ENCODE assay signal across 8 cellular contexts in genomic region chr3:179526989-179527391, GRCh38. TPM values are rescaled to one million over a fixed set of nuclear protein-coding genes. Genes with fewer than 3 reads are reported as not detected.
A peak's percentile ranks its signal among the peaks of the same experiment; 100 is the strongest.
DNase-seq lines count a peak whose midpoint lies in the region; ATAC-seq and TF ChIP-seq lines count a peak whose summit lies in the region.

No MANE protein-coding gene starts in this region.

- DNase-seq in GM23338 (ENCODE audit: low spot score), result peak; percentile 91
- DNase-seq in RKO (ENCODE audit: low spot score), result peak; percentile 45
- peak; percentile 20 for DNase-seq in globus pallidus (ENCODE audit: low spot score)
- no peak for DNase-seq in effector CD4-positive, alpha-beta T cell
- no peak for DNase-seq in D341Med (ENCODE audit: low spot score)

- no peaks in the 10 kb centered on the region for H3K27me3 ChIP-seq in GM23338 (ENCODE audit: insufficient read depth)
- H3K27me3 ChIP-seq in parathyroid adenoma (ENCODE audit: control insufficient read depth, insufficient read depth, low read length), result no peaks in the 10 kb centered on the region

- ATAC-seq in GM23338 (peak; percentile 100), GM21367 (IDR thresholded peaks at IDR 0.05; ENCODE audit: unreplicated experiment) (no peak), HG02642 (IDR thresholded peaks at IDR 0.05; ENCODE audit: poor library complexity, unreplicated experiment) (no peak)

- H3K79me2 ChIP-seq in GM23338 (replicated peaks; ENCODE audit: insufficient read depth), result no peaks in the 10 kb centered on the region
- no peaks in the 10 kb centered on the region for H3K79me2 ChIP-seq in parathyroid adenoma

- H3K27me3 Mint-ChIP-seq in GM23338 (ENCODE audit: insufficient read depth, low read depth, poor library complexity), result peaks cover 9% of the 10 kb centered on the region

- peaks cover 8% of the 10 kb centered on the region; the same call in 2 of the 3 replicates for H3K9me3 Mint-ChIP-seq in GM23338

- H3K36me3 Mint-ChIP-seq in GM23338 (ENCODE audit: low read depth), result peaks cover 12% of the 10 kb centered on the region

- peak overlapping the region; percentile 94 for H3K27ac Mint-ChIP-seq in GM23338

- H3K27ac ChIP-seq in GM23338 (ENCODE audit: low read depth) (peak overlapping the region; percentile 75), parathyroid adenoma (peak overlapping the region; percentile 43)

- H4K20me1 ChIP-seq in GM23338 (replicated peaks; ENCODE audit: insufficient read depth), result no peaks in the 10 kb centered on the region

- H3K36me3 ChIP-seq in GM23338 (ENCODE audit: insufficient read depth) (no peaks in the 10 kb centered on the region), parathyroid adenoma (ENCODE audit: control insufficient read depth, insufficient read depth, low read length) (no peaks in the 10 kb centered on the region)

- H3K4me3 ChIP-seq in GM23338 (peak overlapping the region; percentile 29; the same call in 1 of the 2 replicates), parathyroid adenoma (ENCODE audit: low read depth, low read length) (no peak overlapping the region)

- H3F3A ChIP-seq in GM23338 (replicated peaks; ENCODE audit: low read depth), result no peaks in the 10 kb centered on the region

- H3K9me3 ChIP-seq in parathyroid adenoma (ENCODE audit: control insufficient read depth, low read length), result no peaks in the 10 kb centered on the region

- H3K9me2 ChIP-seq in GM23338 (ENCODE audit: insufficient read depth), result no peaks in the 10 kb centered on the region

- H3K9ac ChIP-seq in parathyroid adenoma, result no peak overlapping the region

- H3K4me3 Mint-ChIP-seq in GM23338, result peak overlapping the region; percentile 53

- H3K4me1 ChIP-seq in GM23338 (ENCODE audit: insufficient read depth) (peaks cover 40% of the 10 kb centered on the region), parathyroid adenoma (no peaks in the 10 kb centered on the region)

- peaks cover 43% of the 10 kb centered on the region for H3K4me1 Mint-ChIP-seq in GM23338

- H3K4me2 ChIP-seq in GM23338 (peak overlapping the region; percentile 53), parathyroid adenoma (ENCODE audit: low read length) (no peak overlapping the region)

- TF ChIP-seq CTCF in GM23338 (conservative IDR thresholded peaks at IDR 0.05; ENCODE audit: low read depth in 2 of 2), result no peak
- no peak for TF ChIP-seq CTCF in parathyroid adenoma (IDR thresholded peaks at IDR 0.05)

- H2AFZ ChIP-seq in GM23338 (no peak overlapping the region), parathyroid adenoma (peak overlapping the region; percentile 54)

TF ChIP-seq in GM23338, 12 proteins besides CTCF, POLR2A, EP300 and RAD21 (continues in another document):
- no peak for TF ChIP-seq EZH2 (IDR thresholded peaks at IDR 0.05; ENCODE audit: low read depth, unreplicated experiment)
- peak; percentile 67 for TF ChIP-seq NANOG (IDR thresholded peaks at IDR 0.05; ENCODE audit: borderline replicate concordance)
- TF ChIP-seq EZH2phosphoT487 (IDR thresholded peaks at IDR 0.05; ENCODE audit: unreplicated experiment), result no peak
- no peak for TF ChIP-seq JUNB (IDR thresholded peaks at IDR 0.05; ENCODE audit: unreplicated experiment)
- no peak for TF ChIP-seq POLR2AphosphoS5 (IDR thresholded peaks at IDR 0.05; ENCODE audit: low read depth)
- TF ChIP-seq ZNF462 (CRISPR knock-in tag; IDR thresholded peaks at IDR 0.05), result peak; percentile 92
- TF ChIP-seq CREB1 (CRISPR knock-in tag; IDR thresholded peaks at IDR 0.05; ENCODE audit: low read depth), result peak; percentile 52; the same call in 1 of the 2 replicates
- TF ChIP-seq REST (IDR thresholded peaks at IDR 0.05; ENCODE audit: unreplicated experiment), result no peak
- no peak for TF ChIP-seq STAT1 (IDR thresholded peaks at IDR 0.05; ENCODE audit: unreplicated experiment)
- 0 out of 2 replicates have a peak, but pooled peaks have one; percentile 30 for TF ChIP-seq ZNF114 (CRISPR knock-in tag; IDR thresholded peaks at IDR 0.05)
- no peak for TF ChIP-seq ZNF331 (CRISPR knock-in tag; IDR thresholded peaks at IDR 0.05; ENCODE audit: low read depth)

RNA-seq across cellular contexts. Expression of gene ACTL6A, which starts 35.7 kb away (rescaled TPM):
- 117 and 205 TPM in 2 replicates for total RNA-seq in GM23338 (2014; rRNA removed; shearing (Covaris generic))
- polyA plus RNA-seq in GM23338 (2016; fragmentation: Nextera tagmentation; extraction: Ambion mirVana), result 125 and 152 TPM in 2 replicates

Comparison
In these comparisons a context has a peak if more than half of its experiments do, and no peak if none do; other contexts are left out.
1. DNase-seq: peak in GM23338 (single experiment), RKO (single experiment) and globus pallidus (single experiment); none in effector CD4-positive, alpha-beta T cell (single experiment) and D341Med (single experiment).